In the genomic region with DNA sequence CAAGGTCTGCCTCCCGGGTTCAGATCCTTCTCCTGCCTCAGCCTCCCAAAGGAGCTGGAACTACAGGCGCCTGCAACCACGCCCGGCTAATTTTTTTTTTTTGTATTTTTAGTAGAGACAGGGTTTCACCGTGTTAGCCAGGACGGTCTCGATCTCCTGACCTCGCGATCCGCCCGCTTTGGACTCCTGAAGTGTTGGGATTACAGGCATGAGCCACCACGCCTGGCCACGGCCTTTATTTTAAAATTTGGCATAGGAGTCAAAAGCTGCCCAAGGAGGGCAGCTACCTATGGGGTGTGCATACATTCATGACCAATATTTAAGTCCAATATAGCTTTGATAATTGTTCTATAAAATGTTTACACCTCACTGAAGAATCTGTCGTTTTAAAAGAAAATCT, we compare ENCODE assay signal across 7 cellular contexts. TPM values are rescaled to one million over a fixed set of nuclear protein-coding genes. Genes with fewer than 3 reads are reported as not detected.
DNase-seq lines count a peak whose midpoint lies in the region; ATAC-seq and TF ChIP-seq lines count a peak whose summit lies in the region.
"Not testable (repeated sequence)": the region's sequence is repeated elsewhere in the genome, so short reads cannot be mapped to it uniquely, and the experiment has no call there.

No MANE protein-coding gene starts in this region.

- H2BK12ac ChIP-seq in trophoblast cell (ENCODE audit: low read length), result not testable (repeated sequence)

- not testable (repeated sequence) for DNase-seq in CD8-positive, alpha-beta memory T cell; RWPE1 (ENCODE audit: low spot score); activated CD8-positive, alpha-beta T cell treated with anti-CD3 and anti-CD28 coated beads for 36 hours; activated naive CD8-positive, alpha-beta T cell treated with anti-CD3 and anti-CD28 coated beads, Interleukin-2, amount 50 U/mL, for 24 hours; glutamatergic neuron; trophoblast cell

- not testable (repeated sequence) for H2AK5ac ChIP-seq in trophoblast cell (ENCODE audit: low read length)

- not testable (repeated sequence) for H2BK5ac ChIP-seq in trophoblast cell (ENCODE audit: low read depth, low read length, poor library complexity)

- not testable (repeated sequence) for H4K12ac ChIP-seq in trophoblast cell (ENCODE audit: low read depth, low read length)

- peaks cover 33% of the 10 kb centered on the region for H3K79me2 ChIP-seq in ACC112 (ENCODE audit: control insufficient read depth, insufficient read depth, low read length, unreplicated experiment)
- H3K79me2 ChIP-seq in trophoblast cell (ENCODE audit: control insufficient read depth, insufficient read depth, low read length, poor library complexity), result peaks cover 15% of the 10 kb centered on the region

- TF ChIP-seq CTCF in RWPE1 (conservative IDR thresholded peaks at IDR 0.05; ENCODE audit: low read depth); activated CD8-positive, alpha-beta T cell treated with anti-CD3 and anti-CD28 coated beads for 36 hours (IDR thresholded peaks at IDR 0.05); glutamatergic neuron (IDR thresholded peaks at IDR 0.05; ENCODE audit: partially characterized antibody, unreplicated experiment): not testable (repeated sequence)

- H3K36me3 ChIP-seq in ACC112 (ENCODE audit: insufficient read depth, low read length) (peaks cover 13% of the 10 kb centered on the region), trophoblast cell (ENCODE audit: control insufficient read depth in 1 of 2, insufficient read depth in 2 of 2, low read length in 2 of 2) (peaks cover 11 to 17% of the 10 kb centered on the region in 2 experiments)
- H3K36me3 ChIP-seq in CD8-positive, alpha-beta memory T cell (ENCODE audit: insufficient read depth, low read length), result not testable (repeated sequence)

- not testable (repeated sequence) for H2AFZ ChIP-seq in ACC112 (ENCODE audit: low read length, unreplicated experiment); trophoblast cell (ENCODE audit: insufficient read depth, low read length, poor library complexity)

- H3K36me3 Mint-ChIP-seq in CD8-positive, alpha-beta memory T cell, result peaks cover 0 to 32% (median 1%) of the 10 kb centered on the region in 3 donors
- peaks cover 37% of the 10 kb centered on the region for H3K36me3 Mint-ChIP-seq in activated CD8-positive, alpha-beta T cell treated with anti-CD3 and anti-CD28 coated beads for 36 hours (ENCODE audit: low read depth)
- peaks cover 33% of the 10 kb centered on the region for H3K36me3 Mint-ChIP-seq in activated naive CD8-positive, alpha-beta T cell treated with anti-CD3 and anti-CD28 coated beads, Interleukin-2, amount 50 U/mL, for 24 hours (ENCODE audit: low read depth)
- not testable (repeated sequence) for H3K36me3 Mint-ChIP-seq in glutamatergic neuron (ENCODE audit: unreplicated experiment)

- H3K4me2 ChIP-seq in trophoblast cell (ENCODE audit: low read length), result not testable (repeated sequence)

- H3K18ac ChIP-seq in trophoblast cell (ENCODE audit: low read length), result not testable (repeated sequence)

- peak overlapping the region; percentile 27 for H3K4ac ChIP-seq in trophoblast cell (ENCODE audit: low read depth, low read length)

- H3K9ac ChIP-seq in trophoblast cell (ENCODE audit: low read length), result not testable (repeated sequence)

- H3K79me1 ChIP-seq in trophoblast cell (ENCODE audit: low read length), result not testable (repeated sequence)

- not testable (repeated sequence) for H3K27me3 Mint-ChIP-seq in CD8-positive, alpha-beta memory T cell; activated CD8-positive, alpha-beta T cell treated with anti-CD3 and anti-CD28 coated beads for 36 hours; activated naive CD8-positive, alpha-beta T cell treated with anti-CD3 and anti-CD28 coated beads, Interleukin-2, amount 50 U/mL, for 24 hours; glutamatergic neuron (ENCODE audit: unreplicated experiment)

- H2BK120ac ChIP-seq in trophoblast cell (ENCODE audit: insufficient read depth, low read length, poor library complexity), result not testable (repeated sequence)

- POLR2A ChIA-PET in CD8-positive, alpha-beta memory T cell (lab: Charles Lee), result interaction anchor here (0.6 to 9.3 kb wide), 2 partner anchors 24 to 41 kb away, joined by 5 to 227 read pairs; partner anchors contain the start of gene KMT2E
- POLR2A ChIA-PET in RWPE1 (lab: Yijun Ruan, JAX; ENCODE audit: low non-redundant PET), result interaction anchor here (0.7 kb wide), 1 partner anchor 29 kb away, joined by 3 read pairs; no protein-coding TSS in a partner anchor
- POLR2A ChIA-PET in activated CD8-positive, alpha-beta T cell treated with anti-CD3 and anti-CD28 coated beads for 36 hours (lab: Charles Lee), result interaction anchor here (0.8 to 12.5 kb wide), 3 partner anchors 26 to 46 kb away, joined by 3 to 186 read pairs (median 3); partner anchors contain the start of gene KMT2E

- H3K27me3 ChIP-seq in ACC112 (ENCODE audit: insufficient read depth, low read length); CD8-positive, alpha-beta memory T cell (ENCODE audit: insufficient read depth, low read length, poor library complexity, severe bottlenecking); trophoblast cell (ENCODE audit: insufficient read depth, low read length): not testable (repeated sequence)

- H3K4me1 ChIP-seq in ACC112 (ENCODE audit: control insufficient read depth, insufficient read depth, low read length, unreplicated experiment), result peaks cover 48% of the 10 kb centered on the region
- H3K4me1 ChIP-seq in CD8-positive, alpha-beta memory T cell (ENCODE audit: insufficient read depth, low read length), result peaks cover 34% of the 10 kb centered on the region
- H3K4me1 ChIP-seq in trophoblast cell (ENCODE audit: control insufficient read depth in 1 of 2, insufficient read depth in 2 of 2, low read length in 2 of 2), result not testable (repeated sequence)

- not testable (repeated sequence) for H3K4me3 Mint-ChIP-seq in CD8-positive, alpha-beta memory T cell; activated CD8-positive, alpha-beta T cell treated with anti-CD3 and anti-CD28 coated beads for 36 hours; activated naive CD8-positive, alpha-beta T cell treated with anti-CD3 and anti-CD28 coated beads, Interleukin-2, amount 50 U/mL, for 24 hours; glutamatergic neuron (ENCODE audit: unreplicated experiment)

- H3K27ac ChIP-seq in ACC112 (ENCODE audit: low read depth, low read length), result peak overlapping the region; percentile 18
- not testable (repeated sequence) for H3K27ac ChIP-seq in CD8-positive, alpha-beta memory T cell (ENCODE audit: low read depth, low read length); trophoblast cell (ENCODE audit: low read depth, low read length)
- H3K27ac ChIP-seq in RWPE1, result peak overlapping the region; percentile 49

- intact Hi-C loops in activated CD8-positive, alpha-beta T cell treated with anti-CD3 and anti-CD28 coated beads for 36 hours (cut with micrococcal nuclease), result loop anchor here (10.0 kb wide), 1 partner anchor 347 kb away; no protein-coding TSS in a partner anchor

- WGBS in trophoblast cell (ENCODE audit: extremely low coverage, insufficient coverage, insufficient read length), result no CpG with 5 or more reads among the region's 14 CpGs

- not testable (repeated sequence) for H3K14ac ChIP-seq in trophoblast cell (ENCODE audit: low read length)

- peak overlapping the region in 6 of 8 donors; percentile 11 to 87 (median 64) for H3K27ac Mint-ChIP-seq in CD8-positive, alpha-beta memory T cell
- peak overlapping the region; percentile 51 for H3K27ac Mint-ChIP-seq in activated CD8-positive, alpha-beta T cell treated with anti-CD3 and anti-CD28 coated beads for 36 hours
- peak overlapping the region; percentile 59 for H3K27ac Mint-ChIP-seq in activated naive CD8-positive, alpha-beta T cell treated with anti-CD3 and anti-CD28 coated beads, Interleukin-2, amount 50 U/mL, for 24 hours
- H3K27ac Mint-ChIP-seq in glutamatergic neuron (ENCODE audit: unreplicated experiment), result peak overlapping the region; percentile 85

- H3K4me3 ChIP-seq in ACC112 (ENCODE audit: low read depth, low read length); CD8-positive, alpha-beta memory T cell (ENCODE audit: low read length); trophoblast cell (ENCODE audit: low read depth, low read length): not testable (repeated sequence)

- H3K9me3 ChIP-seq in CD8-positive, alpha-beta memory T cell (ENCODE audit: low read length); trophoblast cell (ENCODE audit: insufficient read depth, low read depth, low read length): not testable (repeated sequence)

- not testable (repeated sequence) for ATAC-seq in activated CD8-positive, alpha-beta T cell treated with anti-CD3 and anti-CD28 coated beads for 36 hours; activated naive CD8-positive, alpha-beta T cell treated with anti-CD3 and anti-CD28 coated beads, Interleukin-2, amount 50 U/mL, for 24 hours

- CTCF ChIA-PET in CD8-positive, alpha-beta memory T cell (lab: Charles Lee), result interaction anchor here (1.0 to 2.9 kb wide), 5 partner anchors 9 to 544 kb away, joined by 3 to 13 read pairs (median 3); no protein-coding TSS in a partner anchor
- CTCF ChIA-PET in RWPE1 (lab: Yijun Ruan, JAX), result not testable (repeated sequence)
- CTCF ChIA-PET in activated CD8-positive, alpha-beta T cell treated with anti-CD3 and anti-CD28 coated beads for 36 hours (lab: Charles Lee), result interaction anchor here (1.4 to 16.8 kb wide), 2 partner anchors 14 to 24 kb away, joined by 3 to 210 read pairs; partner anchors contain the start of gene KMT2E

- H4K8ac ChIP-seq in trophoblast cell (ENCODE audit: low read depth, low read length), result not testable (repeated sequence)

- H3K4me1 Mint-ChIP-seq in CD8-positive, alpha-beta memory T cell, result peaks cover 52 to 69% (median 55%) of the 10 kb centered on the region in 3 donors
- peaks cover 49% of the 10 kb centered on the region for H3K4me1 Mint-ChIP-seq in activated CD8-positive, alpha-beta T cell treated with anti-CD3 and anti-CD28 coated beads for 36 hours (ENCODE audit: low read depth)
- H3K4me1 Mint-ChIP-seq in activated naive CD8-positive, alpha-beta T cell treated with anti-CD3 and anti-CD28 coated beads, Interleukin-2, amount 50 U/mL, for 24 hours, result peaks cover 66% of the 10 kb centered on the region
- H3K4me1 Mint-ChIP-seq in glutamatergic neuron (ENCODE audit: low read depth, unreplicated experiment), result peaks cover 44% of the 10 kb centered on the region

- not testable (repeated sequence) for H4K91ac ChIP-seq in trophoblast cell (ENCODE audit: low read depth, low read length)

- H3K9me3 Mint-ChIP-seq in CD8-positive, alpha-beta memory T cell; activated CD8-positive, alpha-beta T cell treated with anti-CD3 and anti-CD28 coated beads for 36 hours; activated naive CD8-positive, alpha-beta T cell treated with anti-CD3 and anti-CD28 coated beads, Interleukin-2, amount 50 U/mL, for 24 hours: not testable (repeated sequence)
- peaks cover 15% of the 10 kb centered on the region for H3K9me3 Mint-ChIP-seq in glutamatergic neuron (ENCODE audit: unreplicated experiment)

- H3K23ac ChIP-seq in trophoblast cell (ENCODE audit: low read length), result not testable (repeated sequence)

RNA-seq across cellular contexts. Expression of gene KMT2E, which starts 26.6 kb away (rescaled TPM):
- 10 to 100 TPM; 81.0 to 87.5 TPM for total RNA-seq in CD8-positive, alpha-beta memory T cell
- 237 TPM for polyA plus RNA-seq in CD8-positive, alpha-beta memory T cell
- 10 to 100 TPM; 94.7 to 98.4 TPM for total RNA-seq in activated CD8-positive, alpha-beta T cell treated with anti-CD3 and anti-CD28 coated beads for 36 hours
- 126 TPM for total RNA-seq in glutamatergic neuron (ENCODE audit: unreplicated experiment)
- 25.0 and 25.8 TPM in 2 replicates for polyA plus RNA-seq in trophoblast cell (2013)
